ENCODE assay signal across 20 cellular contexts in the genomic region with DNA sequence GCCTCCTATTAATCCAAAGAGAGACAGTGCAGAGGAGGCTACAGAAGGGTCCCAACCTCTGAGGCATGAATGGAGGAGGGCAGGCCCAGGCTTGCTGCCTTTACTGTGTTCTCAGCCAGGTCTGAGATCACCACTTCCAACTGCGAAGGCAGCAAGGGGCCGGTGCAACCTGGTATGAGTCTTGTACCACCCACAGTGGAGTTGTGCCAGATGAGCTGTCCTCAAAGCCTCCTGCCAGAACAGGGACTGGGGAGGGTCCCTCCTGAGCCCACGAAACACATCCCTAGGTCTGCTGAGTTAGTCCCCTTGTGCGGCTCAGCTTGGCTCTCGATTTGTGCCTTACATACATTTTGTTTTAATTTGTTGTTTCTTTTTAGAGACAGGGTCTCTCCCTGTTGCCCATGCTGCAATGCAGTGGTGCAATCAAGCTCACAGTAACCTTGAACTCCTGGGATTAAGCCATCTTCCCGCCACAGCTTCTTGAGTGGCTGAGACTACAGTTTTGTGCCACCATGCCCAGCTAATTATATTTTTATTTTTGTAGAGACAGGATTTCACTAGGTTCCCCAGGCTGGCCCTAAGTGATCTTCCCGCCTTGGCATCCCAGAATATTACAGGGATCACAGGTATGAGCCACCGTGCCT. TPM values are rescaled to one million over a fixed set of nuclear protein-coding genes. Genes with fewer than 3 reads are reported as not detected.
A peak's percentile ranks its signal among the peaks of the same experiment; 100 is the strongest.
DNase-seq lines count a peak whose midpoint lies in the region; ATAC-seq and TF ChIP-seq lines count a peak whose summit lies in the region.
"Had no signal": no experiment of that assay in that cellular context is flagged by ENCODE, and none has a peak within 500 bp of the region (broad histone marks: within the 10 kb centered on the region; RNA-seq: fewer than 3 reads in every experiment).

No MANE protein-coding gene starts in this region.

- H3K27ac Mint-ChIP-seq in MCF 10A (ENCODE audit: low read depth, unreplicated experiment) (peak overlapping the region; percentile 10), nephron progenitor cell (peak overlapping the region; percentile 83)
- H3K27ac Mint-ChIP-seq: activated CD8-positive, alpha-beta T cell treated with anti-CD3 and anti-CD28 coated beads, Interleukin-2, amount 10 ng/mL, durations not matched to agents 7 days and 5 days had no signal

- H3K4me3 Mint-ChIP-seq in MCF 10A (ENCODE audit: unreplicated experiment) (no peak overlapping the region), nephron progenitor cell (no peak overlapping the region)
- H3K4me3 Mint-ChIP-seq: activated CD8-positive, alpha-beta T cell treated with anti-CD3 and anti-CD28 coated beads, Interleukin-2, amount 10 ng/mL, durations not matched to agents 7 days and 5 days; central memory CD8-positive, alpha-beta T cell had no signal

- no peaks in the 10 kb centered on the region for H3K36me3 ChIP-seq in A673 (ENCODE audit: insufficient read depth, low read length, poor library complexity, severe bottlenecking)

- H3K9me3 Mint-ChIP-seq in MCF 10A (ENCODE audit: unreplicated experiment) = peaks cover 7% of the 10 kb centered on the region
- peaks cover 16% of the 10 kb centered on the region for H3K9me3 Mint-ChIP-seq in nephron progenitor cell
- H3K9me3 Mint-ChIP-seq: central memory CD8-positive, alpha-beta T cell had no signal

- BruUV-seq in MCF 10A (replicated peaks; lab: Mats Ljungman, UMichigan) (no TSS peak), A673 (replicated peaks; lab: Mats Ljungman, UMichigan) (no TSS peak)

- ATAC-seq in HG03432 (IDR thresholded peaks at IDR 0.05; ENCODE audit: unreplicated experiment) = no peak
- no peak for ATAC-seq in HG02678 (IDR thresholded peaks at IDR 0.05; ENCODE audit: unreplicated experiment)
- ATAC-seq in HG03139 (IDR thresholded peaks at IDR 0.05; ENCODE audit: unreplicated experiment) = no peak
- ATAC-seq: activated CD8-positive, alpha-beta T cell treated with anti-CD3 and anti-CD28 coated beads, Interleukin-2, amount 10 ng/mL, durations not matched to agents 7 days and 5 days had no signal

- TF ChIP-seq CTCF in MCF 10A (IDR thresholded peaks at IDR 0.05; ENCODE audit: unreplicated experiment) (no peak), nephron progenitor cell (IDR thresholded peaks at IDR 0.05) (no peak), A673 (conservative IDR thresholded peaks at IDR 0.05; ENCODE audit: low read depth, low read length) (no peak)

- DNase-seq in HPDE6-E6E7 (ENCODE audit: extremely low spot score) (peak; percentile 88), NCI-H446 (lab: John Stamatoyannopoulos, UW) (peak; percentile 79 to 80), MCF 10A (ENCODE audit: unreplicated experiment) (peak; percentile 84), nephron progenitor cell (no peak), A673 (ENCODE audit: low spot score) (no peak)
- DNase-seq: activated CD8-positive, alpha-beta T cell treated with anti-CD3 and anti-CD28 coated beads, Interleukin-2, amount 10 ng/mL, durations not matched to agents 7 days and 5 days; Calu3; GM23248; hippocampal formation; NCI-H2081; NCI-H524 treated with DMSO at 0.1 percent for 48 hours; stimulated activated CD4-positive, alpha-beta T cell treated with anti-CD3 and anti-CD28 coated beads, Interleukin-2, amount 100 ng/mL, for 48 hours; stimulated activated naive CD4-positive, alpha-beta T cell; T1000 had no signal

- H3K9me3 ChIP-seq in A673 (ENCODE audit: low read depth, low read length, poor library complexity, severe bottlenecking) = no peaks in the 10 kb centered on the region
- H3K9me3 ChIP-seq: thoracic aorta had no signal

- H3K4me1 Mint-ChIP-seq in MCF 10A (ENCODE audit: insufficient read depth, unreplicated experiment) = no peaks in the 10 kb centered on the region
- peaks cover 28% of the 10 kb centered on the region for H3K4me1 Mint-ChIP-seq in nephron progenitor cell

- intact Hi-C loops in MCF 10A (cut with micrococcal nuclease) (no loop called here), A673 (cut with micrococcal nuclease; ENCODE audit: unreplicated experiment) (no loop called here)

- POLR2A ChIA-PET in MCF 10A (lab: Yijun Ruan, JAX) (interaction anchor here (0.6 to 4.2 kb wide), 6 partner anchors 9 to 107 kb away, joined by 3 to 47 read pairs (median 7); a partner anchor contains a TSS), A673 (lab: Charles Lee; ENCODE audit: low non-redundant PET) (no interaction called here)

- H3K4me3 ChIP-seq in A673 (ENCODE audit: low read depth, low read length, poor library complexity, severe bottlenecking) = no peak overlapping the region
- H3K4me3 ChIP-seq: GM23248, thoracic aorta had no signal

- H3K27me3 Mint-ChIP-seq in MCF 10A (ENCODE audit: insufficient read depth, unreplicated experiment) (no peaks in the 10 kb centered on the region), nephron progenitor cell (ENCODE audit: low read depth, poor library complexity) (peaks cover 3% of the 10 kb centered on the region)

- no peaks in the 10 kb centered on the region for H3K27me3 ChIP-seq in A673 (replicated peaks; ENCODE audit: insufficient read depth, low read depth, low read length, poor library complexity)

- H3K4me1 ChIP-seq in A673 (ENCODE audit: insufficient read depth, low read length, poor library complexity, severe bottlenecking) = no peaks in the 10 kb centered on the region

- H3K27ac ChIP-seq in A673 (ENCODE audit: low read depth, low read length, poor library complexity, severe bottlenecking) = no peak overlapping the region
- H3K27ac ChIP-seq: C4-2B, GM23248, thoracic aorta had no signal

- CTCF ChIA-PET in MCF 10A (lab: Yijun Ruan, JAX) (interaction anchor here (0.6 to 2.9 kb wide), 6 partner anchors 9 to 715 kb away, joined by 3 to 16 read pairs (median 3); a partner anchor contains a TSS), A673 (lab: Charles Lee) (no interaction called here)

- H3K36me3 Mint-ChIP-seq in MCF 10A (ENCODE audit: insufficient read depth, unreplicated experiment) (no peaks in the 10 kb centered on the region), nephron progenitor cell (ENCODE audit: low read depth) (peaks cover 41% of the 10 kb centered on the region)

RNA-seq across cellular contexts. Expression of a gene that starts 9.3 kb away (rescaled TPM):
- total RNA-seq in MCF 10A (2022) (1,031 and 1,126 TPM in 2 replicates), A673 (2021) (802 and 864 TPM in 2 replicates)

RNA-seq across cellular contexts. Expression of a gene that starts 45.8 kb away (rescaled TPM):
- total RNA-seq in MCF 10A (2022) (9.6 and 11.3 TPM in 2 replicates), A673 (2021) (4.9 and 6.2 TPM in 2 replicates)

RNA-seq across cellular contexts. Expression of a gene that starts 57.5 kb away (rescaled TPM):
- total RNA-seq in MCF 10A (2022) (15.6 and 22.7 TPM in 2 replicates), A673 (2021) (0.54 and 0.76 TPM in 2 replicates)
- total RNA-seq: activated CD8-positive, alpha-beta T cell treated with anti-CD3 and anti-CD28 coated beads, Interleukin-2, amount 10 ng/mL, durations not matched to agents 7 days and 5 days had no signal

Comparison
In these comparisons a context has a peak if more than half of its experiments do, and no peak if none do; other contexts are left out.
1. DNase-seq: peak in HPDE6-E6E7 (single experiment), NCI-H446 (2 of 2) and MCF 10A (single experiment); none in nephron progenitor cell (single experiment) and A673 (single experiment).